ENCODE assay signal across 20 cellular contexts in the genomic region with DNA sequence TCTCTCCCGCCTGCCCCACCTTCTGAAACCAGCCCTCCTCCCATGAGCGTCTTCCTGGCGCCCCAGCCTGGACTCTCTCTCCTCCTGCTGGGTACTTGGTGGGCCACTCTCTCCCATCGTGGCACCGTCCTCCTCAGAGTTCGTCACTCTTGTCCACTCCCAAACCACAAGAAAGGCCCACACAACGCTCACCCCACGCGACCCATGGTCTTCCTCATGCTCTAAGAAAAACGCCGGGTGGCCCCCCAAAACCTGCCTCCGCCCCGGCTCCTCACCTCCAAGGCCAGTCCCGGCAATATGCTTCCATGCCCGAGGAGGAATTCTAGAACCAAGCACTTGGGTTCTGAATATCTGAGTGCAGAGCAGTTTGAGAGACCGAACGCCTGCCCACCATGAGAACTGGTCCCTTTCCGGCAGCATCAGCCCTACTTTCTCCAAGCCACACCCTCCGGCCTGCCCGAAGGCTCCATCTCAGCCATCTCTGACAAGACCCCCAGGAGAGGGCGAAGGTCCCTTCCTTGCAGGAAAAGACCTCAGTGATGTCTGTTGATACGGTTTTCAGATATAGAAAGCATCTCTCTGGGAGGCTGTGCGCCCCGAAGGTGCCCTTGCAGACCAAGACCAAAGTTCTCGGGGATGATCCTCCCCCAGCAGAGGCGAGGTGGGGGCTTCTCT. TPM values are rescaled to one million over a fixed set of nuclear protein-coding genes. Genes with fewer than 3 reads are reported as not detected.
"Had no signal": no experiment of that assay in that cellular context is flagged by ENCODE, and none has a peak within 500 bp of the region (broad histone marks: within the 10 kb centered on the region; RNA-seq: fewer than 3 reads in every experiment).

No MANE protein-coding gene starts in this region.

- H3K27me3 Mint-ChIP-seq: stimulated activated naive CD8-positive, alpha-beta T cell treated with anti-CD3 and anti-CD28 coated beads, Interleukin-15, Interleukin-2, amounts not matched to agents 100 ng/mL and 50 ng/mL, for 24 hours had no signal

- H3K4me1 Mint-ChIP-seq: activated naive CD8-positive, alpha-beta T cell treated with anti-CD3 and anti-CD28 coated beads, Interleukin-2, amount 50 U/mL, for 24 hours; mesothelial cell of epicardium; T-cell had no signal

- H3K27me3 ChIP-seq: ascending aorta, neural progenitor cell had no signal

- H3K36me3 ChIP-seq: ascending aorta, breast epithelium, neural progenitor cell, thoracic aorta had no signal

- ATAC-seq: activated naive CD8-positive, alpha-beta T cell treated with anti-CD3 and anti-CD28 coated beads, Interleukin-2, amount 50 U/mL, for 24 hours; esophagus mucosa; T-cell had no signal

- H3K4me3 ChIP-seq: ascending aorta, breast epithelium, neural progenitor cell, thoracic aorta had no signal

- H3K27ac ChIP-seq: ascending aorta, breast epithelium, neural progenitor cell, parathyroid adenoma, thoracic aorta had no signal

- H3K4me3 Mint-ChIP-seq: activated naive CD8-positive, alpha-beta T cell treated with anti-CD3 and anti-CD28 coated beads, Interleukin-2, amount 50 U/mL, for 24 hours; mesothelial cell of epicardium; stimulated activated naive CD8-positive, alpha-beta T cell treated with anti-CD3 and anti-CD28 coated beads, Interleukin-15, Interleukin-2, amounts not matched to agents 100 ng/mL and 50 ng/mL, for 24 hours had no signal

- DNase-seq: activated CD4-positive, alpha-beta T cell treated with anti-CD3 and anti-CD28 coated beads for 1 hour; activated CD4-positive, alpha-beta T cell treated with anti-CD3 and anti-CD28 coated beads, Interleukin-2, amount 50 U/mL, for 48 hours; activated naive CD4-positive, alpha-beta T cell; activated naive CD8-positive, alpha-beta T cell treated with anti-CD3 and anti-CD28 coated beads, Interleukin-2, amount 50 U/mL, for 24 hours; SHP77; small intestine; T-helper 9 cell had no signal

- H3K4me1 ChIP-seq: ascending aorta, breast epithelium, neural progenitor cell, parathyroid adenoma had no signal

- H3K27ac Mint-ChIP-seq: activated naive CD8-positive, alpha-beta T cell treated with anti-CD3 and anti-CD28 coated beads, Interleukin-2, amount 50 U/mL, for 24 hours; mesothelial cell of epicardium; neural progenitor cell; stimulated activated naive CD8-positive, alpha-beta T cell treated with anti-CD3 and anti-CD28 coated beads, Interleukin-15, Interleukin-2, amounts not matched to agents 100 ng/mL and 50 ng/mL, for 24 hours; T-cell had no signal

- H3K36me3 Mint-ChIP-seq: neural progenitor cell, T-cell had no signal

RNA-seq across cellular contexts. Expression of a gene that starts 15.0 kb away (rescaled TPM):
- total RNA-seq: ascending aorta, dermis microvascular lymphatic vessel endothelial cell, lower leg skin, renal cortical epithelial cell had no signal
- polyA plus RNA-seq: SK-N-SH had no signal
